In genomic region chr7:102273749-102274712, GRCh38 we compare ENCODE assay signal across 1 cellular context.
TF ChIP-seq lines count a peak whose summit lies in the region.

No MANE protein-coding gene starts in this region.

TF ChIP-seq in GM12878, 131 proteins besides CTCF, POLR2A, EP300 and RAD21 (continued from another document):
- TF ChIP-seq ZNF687 (IDR thresholded peaks at IDR 0.05) (no peak), USF1 (IDR thresholded peaks at IDR 0.05; ENCODE audit: borderline replicate concordance, extremely low read length, insufficient read depth, low read depth, low read length) (peak; percentile 39), CEBPB (IDR thresholded peaks at IDR 0.05; ENCODE audit: borderline replicate concordance in 1 of 2, low read depth in 2 of 2, low read length in 2 of 2) (no peak), TCF7 (IDR thresholded peaks at IDR 0.05; ENCODE audit: borderline replicate concordance) (no peak)
- TF ChIP-seq, protein P1, sequence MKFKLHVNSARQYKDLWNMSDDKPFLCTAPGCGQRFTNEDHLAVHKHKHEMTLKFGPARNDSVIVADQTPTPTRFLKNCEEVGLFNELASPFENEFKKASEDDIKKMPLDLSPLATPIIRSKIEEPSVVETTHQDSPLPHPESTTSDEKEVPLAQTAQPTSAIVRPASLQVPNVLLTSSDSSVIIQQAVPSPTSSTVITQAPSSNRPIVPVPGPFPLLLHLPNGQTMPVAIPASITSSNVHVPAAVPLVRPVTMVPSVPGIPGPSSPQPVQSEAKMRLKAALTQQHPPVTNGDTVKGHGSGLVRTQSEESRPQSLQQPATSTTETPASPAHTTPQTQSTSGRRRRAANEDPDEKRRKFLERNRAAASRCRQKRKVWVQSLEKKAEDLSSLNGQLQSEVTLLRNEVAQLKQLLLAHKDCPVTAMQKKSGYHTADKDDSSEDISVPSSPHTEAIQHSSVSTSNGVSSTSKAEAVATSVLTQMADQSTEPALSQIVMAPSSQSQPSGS (IDR thresholded peaks at IDR 0.05; ENCODE audit: low read length) = no peak
